ENCODE assay signal across 8 cellular contexts in the genomic region with DNA sequence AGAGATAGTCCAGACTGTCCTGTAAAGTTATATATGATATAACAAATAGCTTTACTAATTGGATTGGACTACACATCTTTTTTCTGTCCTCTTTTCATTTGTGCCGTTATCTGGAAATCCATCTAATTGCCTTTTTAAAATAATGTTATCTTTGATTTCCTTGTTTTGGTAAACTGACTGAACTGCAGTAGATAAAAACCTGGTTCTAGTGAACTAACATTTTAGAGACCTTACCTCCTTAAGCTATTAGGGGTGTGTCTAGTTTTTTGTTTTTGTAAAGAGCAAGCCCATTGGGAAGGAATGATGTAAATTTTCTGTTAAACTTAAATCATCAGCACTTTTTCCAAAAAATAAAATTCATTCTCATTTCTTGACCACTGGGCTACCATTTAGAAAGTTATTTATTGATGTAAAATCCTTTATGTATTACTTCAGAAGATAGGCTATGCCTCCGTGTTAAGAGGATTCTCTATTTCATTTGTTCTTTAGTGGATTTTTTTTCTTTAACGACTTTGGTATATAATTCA. TPM values are rescaled to one million over a fixed set of nuclear protein-coding genes. Genes with fewer than 3 reads are reported as not detected.
DNase-seq lines count a peak whose midpoint lies in the region; ATAC-seq, FAIRE-seq and TF ChIP-seq lines count a peak whose summit lies in the region.

No MANE protein-coding gene starts in this region.

- no peak for ATAC-seq in activated CD4-positive, alpha-beta T cell treated with anti-CD3 and anti-CD28 coated beads for 36 hours
- no peak for ATAC-seq in thoracic aorta (ENCODE audit: insufficient number of reproducible peaks, low FRiP score, low read depth)
- ATAC-seq in HG03196 (IDR thresholded peaks at IDR 0.05; ENCODE audit: unreplicated experiment): no peak
- ATAC-seq in HG03139 (IDR thresholded peaks at IDR 0.05; ENCODE audit: unreplicated experiment): no peak

- no peaks in the 10 kb centered on the region for H3K27me3 ChIP-seq in thoracic aorta (replicated peaks; ENCODE audit: insufficient read depth)

- H3K27ac Mint-ChIP-seq in activated CD4-positive, alpha-beta T cell treated with anti-CD3 and anti-CD28 coated beads for 36 hours: peak overlapping the region; percentile 100
- peak overlapping the region; percentile 77 for H3K27ac Mint-ChIP-seq in activated T-helper 1 cell treated with anti-CD3 and anti-CD28 coated beads, Interleukin-12 subunit alpha, Interleukin-12 subunit beta, Interleukin-2, Interleukin-4 antibody, amounts not matched to agents 30 ng/mL and 10 ng/mL and 1 ng/mL, durations not matched to agents 14 hours and 24 hours and 36 hours

- intact Hi-C loops in activated CD4-positive, alpha-beta T cell treated with anti-CD3 and anti-CD28 coated beads for 36 hours (cut with DNase I, micrococcal nuclease): loop anchor here (1.0 to 10.0 kb wide), 7 partner anchors 31 to 761 kb away; a partner anchor contains a TSS
- intact Hi-C loops in activated T-helper 1 cell treated with anti-CD3 and anti-CD28 coated beads, Interleukin-12 subunit alpha, Interleukin-12 subunit beta, Interleukin-2, Interleukin-4 antibody, amounts not matched to agents 30 ng/mL and 10 ng/mL and 1 ng/mL, durations not matched to agents 14 hours and 24 hours and 36 hours (cut with micrococcal nuclease): loop anchor here (1.0 to 5.0 kb wide), 5 partner anchors 8 to 193 kb away; a partner anchor contains a TSS
- intact Hi-C loops in kidney (cut with DNase I): no loop called here

- no peak overlapping the region for H3K27ac ChIP-seq in kidney (ENCODE audit: low read depth in 2 of 2, low read length in 2 of 2)
- H3K27ac ChIP-seq in thoracic aorta: peak overlapping the region in 1 of 2 donors; percentile 99
- no peak overlapping the region for H3K27ac ChIP-seq in caudate nucleus (ENCODE audit: low read depth, low read length)

- peak overlapping the region; percentile 97 for H3K4me3 Mint-ChIP-seq in activated CD4-positive, alpha-beta T cell treated with anti-CD3 and anti-CD28 coated beads for 36 hours
- H3K4me3 Mint-ChIP-seq in activated T-helper 1 cell treated with anti-CD3 and anti-CD28 coated beads, Interleukin-12 subunit alpha, Interleukin-12 subunit beta, Interleukin-2, Interleukin-4 antibody, amounts not matched to agents 30 ng/mL and 10 ng/mL and 1 ng/mL, durations not matched to agents 14 hours and 24 hours and 36 hours: peak overlapping the region; percentile 100

- peaks cover 50% of the 10 kb centered on the region for H3K4me1 Mint-ChIP-seq in activated CD4-positive, alpha-beta T cell treated with anti-CD3 and anti-CD28 coated beads for 36 hours
- peaks cover 72% of the 10 kb centered on the region for H3K4me1 Mint-ChIP-seq in activated T-helper 1 cell treated with anti-CD3 and anti-CD28 coated beads, Interleukin-12 subunit alpha, Interleukin-12 subunit beta, Interleukin-2, Interleukin-4 antibody, amounts not matched to agents 30 ng/mL and 10 ng/mL and 1 ng/mL, durations not matched to agents 14 hours and 24 hours and 36 hours (ENCODE audit: low read depth)

- H3K27me3 Mint-ChIP-seq in activated CD4-positive, alpha-beta T cell treated with anti-CD3 and anti-CD28 coated beads for 36 hours: no peaks in the 10 kb centered on the region
- peaks cover 1% of the 10 kb centered on the region for H3K27me3 Mint-ChIP-seq in activated T-helper 1 cell treated with anti-CD3 and anti-CD28 coated beads, Interleukin-12 subunit alpha, Interleukin-12 subunit beta, Interleukin-2, Interleukin-4 antibody, amounts not matched to agents 30 ng/mL and 10 ng/mL and 1 ng/mL, durations not matched to agents 14 hours and 24 hours and 36 hours (ENCODE audit: insufficient read depth)

- DNase-seq in activated CD4-positive, alpha-beta T cell treated with anti-CD3 and anti-CD28 coated beads for 36 hours: no peak
- no peak for DNase-seq in activated CD4-positive, alpha-beta T cell treated with anti-CD3 and anti-CD28 coated beads for 4 hours
- no peak for DNase-seq in activated T-helper 1 cell treated with anti-CD3 and anti-CD28 coated beads, Interleukin-12 subunit alpha, Interleukin-12 subunit beta, Interleukin-2, Interleukin-4 antibody, amounts not matched to agents 30 ng/mL and 10 ng/mL and 1 ng/mL, durations not matched to agents 14 hours and 24 hours and 36 hours (ENCODE audit: low spot score)
- no peak for DNase-seq in kidney
- DNase-seq in thoracic aorta (ENCODE audit: low spot score): no peak
- DNase-seq in caudate nucleus (lab: John Stamatoyannopoulos, UW): no peak

- H3K4me1 ChIP-seq in kidney (ENCODE audit: control insufficient read depth in 1 of 2, insufficient read depth in 1 of 2, low read depth in 1 of 2, low read length in 2 of 2) (peaks cover 14 to 23% of the 10 kb centered on the region in 2 donors), thoracic aorta (ENCODE audit: control insufficient read depth in 1 of 2, low read depth in 2 of 2) (peaks cover 36 to 50% of the 10 kb centered on the region in 2 donors)

- H3K36me3 ChIP-seq in kidney (ENCODE audit: control insufficient read depth in 1 of 2, insufficient read depth in 2 of 2, low read length in 2 of 2) (peaks cover 0 to 11% of the 10 kb centered on the region in 2 donors), thoracic aorta (no peaks in the 10 kb centered on the region)

- no peak for FAIRE-seq in kidney (lab: Jason Lieb, UNC)

- H3K9me3 ChIP-seq in kidney (ENCODE audit: control insufficient read depth in 1 of 2, low read length in 2 of 2) (no peaks in the 10 kb centered on the region), thoracic aorta (no peaks in the 10 kb centered on the region)

- POLR2A ChIA-PET in activated CD4-positive, alpha-beta T cell treated with anti-CD3 and anti-CD28 coated beads for 36 hours (lab: Charles Lee): interaction anchor here (0.6 to 0.7 kb wide), 2 partner anchors 78 to 120 kb away, joined by 3 read pairs; no protein-coding TSS in a partner anchor

- CTCF ChIA-PET in activated CD4-positive, alpha-beta T cell treated with anti-CD3 and anti-CD28 coated beads for 36 hours (lab: Charles Lee): interaction anchor here (0.6 to 2.5 kb wide), 6 partner anchors 7 to 566 kb away, joined by 3 to 13 read pairs (median 8); no protein-coding TSS in a partner anchor

- no peak for TF ChIP-seq CTCF in kidney (IDR thresholded peaks at IDR 0.05; ENCODE audit: borderline replicate concordance, extremely low read depth, insufficient read depth)
- TF ChIP-seq CTCF in thoracic aorta (IDR thresholded peaks at IDR 0.05): no peak

- H3K4me3 ChIP-seq in kidney (ENCODE audit: low read length in 2 of 2) (peak overlapping the region; percentile 95 to 96), thoracic aorta (peak overlapping the region; percentile 79)

- no peaks in the 10 kb centered on the region for H3K9me3 Mint-ChIP-seq in activated CD4-positive, alpha-beta T cell treated with anti-CD3 and anti-CD28 coated beads for 36 hours (ENCODE audit: low read depth)
- H3K9me3 Mint-ChIP-seq in activated T-helper 1 cell treated with anti-CD3 and anti-CD28 coated beads, Interleukin-12 subunit alpha, Interleukin-12 subunit beta, Interleukin-2, Interleukin-4 antibody, amounts not matched to agents 30 ng/mL and 10 ng/mL and 1 ng/mL, durations not matched to agents 14 hours and 24 hours and 36 hours: no peaks in the 10 kb centered on the region

- H3K36me3 Mint-ChIP-seq in activated CD4-positive, alpha-beta T cell treated with anti-CD3 and anti-CD28 coated beads for 36 hours (ENCODE audit: low read depth): peaks cover 55% of the 10 kb centered on the region
- H3K36me3 Mint-ChIP-seq in activated T-helper 1 cell treated with anti-CD3 and anti-CD28 coated beads, Interleukin-12 subunit alpha, Interleukin-12 subunit beta, Interleukin-2, Interleukin-4 antibody, amounts not matched to agents 30 ng/mL and 10 ng/mL and 1 ng/mL, durations not matched to agents 14 hours and 24 hours and 36 hours (ENCODE audit: low read depth): peaks cover 51% of the 10 kb centered on the region

- H3K9ac ChIP-seq in kidney (ENCODE audit: low read length in 2 of 2): peak overlapping the region; percentile 2 to 98

RNA-seq across cellular contexts. Expression of a gene that starts 1.2 kb away (rescaled TPM):
- 1 to 10 TPM; 1.1 to 1.2 TPM for total RNA-seq in activated CD4-positive, alpha-beta T cell treated with anti-CD3 and anti-CD28 coated beads for 36 hours
- 1.1 and 1.6 TPM in 2 replicates for total RNA-seq in activated T-helper 1 cell treated with anti-CD3 and anti-CD28 coated beads, Interleukin-12 subunit alpha, Interleukin-12 subunit beta, Interleukin-2, Interleukin-4 antibody, amounts not matched to agents 30 ng/mL and 10 ng/mL and 1 ng/mL, durations not matched to agents 14 hours and 24 hours and 36 hours
- total RNA-seq in kidney (33.5 TPM), thoracic aorta (1 to 10 TPM; 8.0 to 9.5 TPM)
- 104 TPM for polyA plus RNA-seq in kidney (ENCODE audit: insufficient read depth, low read depth, low replicate concordance)

RNA-seq across cellular contexts. Expression of a gene that starts 2.1 kb away (rescaled TPM):
- total RNA-seq in activated CD4-positive, alpha-beta T cell treated with anti-CD3 and anti-CD28 coated beads for 36 hours: 100 to 1,000 TPM; 126 to 157 TPM
- 176 and 184 TPM in 2 replicates for total RNA-seq in activated T-helper 1 cell treated with anti-CD3 and anti-CD28 coated beads, Interleukin-12 subunit alpha, Interleukin-12 subunit beta, Interleukin-2, Interleukin-4 antibody, amounts not matched to agents 30 ng/mL and 10 ng/mL and 1 ng/mL, durations not matched to agents 14 hours and 24 hours and 36 hours
- total RNA-seq in kidney: 114 TPM
- 119 TPM for polyA plus RNA-seq in kidney (ENCODE audit: insufficient read depth, low read depth, low replicate concordance)
- total RNA-seq in thoracic aorta: 10 to 100 TPM; 47.1 to 68.7 TPM
